ENCODE assay signal across 8 cellular contexts in genomic region chr15:28086175-28086703, GRCh38. TPM values are rescaled to one million over a fixed set of nuclear protein-coding genes. Genes with fewer than 3 reads are reported as not detected.
A peak's percentile ranks its signal among the peaks of the same experiment; 100 is the strongest.
DNase-seq lines count a peak whose midpoint lies in the region; ATAC-seq and TF ChIP-seq lines count a peak whose summit lies in the region.

No MANE protein-coding gene starts in this region.

- peaks cover 57% of the 10 kb centered on the region for H3K27me3 Mint-ChIP-seq in CD4-positive, alpha-beta T cell

- H3K9me3 Mint-ChIP-seq in CD4-positive, alpha-beta T cell, result peaks cover 20% of the 10 kb centered on the region

- CTCF ChIA-PET in CD4-positive, alpha-beta T cell (lab: Charles Lee), result no interaction called here

- H3K27ac ChIP-seq in CD4-positive, alpha-beta T cell (ENCODE audit: low read depth, low read length), result no peak overlapping the region
- no peak overlapping the region for H3K27ac ChIP-seq in prostate gland

- no peaks in the 10 kb centered on the region for H3K36me3 ChIP-seq in prostate gland

- no peaks in the 10 kb centered on the region for H3K4me1 Mint-ChIP-seq in CD4-positive, alpha-beta T cell (ENCODE audit: low read depth)

- WGBS in prostate gland, result 43% methylated on average over 2 of the region's 2 CpGs

- DNase-seq in CD4-positive, alpha-beta T cell, result peak in 8 of 10 experiments; percentile 22 to 59 (median 36)
- peak; percentile 12 for DNase-seq in NCI-H226
- peak; percentile 73 for DNase-seq in activated CD8-positive, alpha-beta memory T cell treated with anti-CD3 and anti-CD28 coated beads, Interleukin-2, amount 50 U/mL, for 48 hours
- peak; percentile 57 for DNase-seq in fibroblast of the aortic adventitia (ENCODE audit: low read depth)
- DNase-seq in prostate gland (ENCODE audit: low spot score), result no peak
- DNase-seq in NCI-H187 treated with DMSO at 0.1 percent for 48 hours (lab: John Stamatoyannopoulos, UW), result no peak

- POLR2A ChIA-PET in CD4-positive, alpha-beta T cell (lab: Charles Lee), result no interaction called here

- H3K4me1 ChIP-seq in prostate gland (replicated peaks), result no peaks in the 10 kb centered on the region

- intact Hi-C loops in CD4-positive, alpha-beta T cell (cut with DNase I, micrococcal nuclease), result loop anchor here (1.0 to 2.0 kb wide), 2 partner anchors 37 kb away; no protein-coding TSS in a partner anchor
- intact Hi-C loops in prostate gland (cut with DNase I), result no loop called here

- ATAC-seq in CD4-positive, alpha-beta T cell (ENCODE audit: poor library complexity), result peak; percentile 100
- ATAC-seq in GM18861 (IDR thresholded peaks at IDR 0.05; ENCODE audit: unreplicated experiment) (peak; percentile 88), HG02970 (IDR thresholded peaks at IDR 0.05; ENCODE audit: low FRiP score, unreplicated experiment) (peak; percentile 87)

- H3K36me3 Mint-ChIP-seq in CD4-positive, alpha-beta T cell (ENCODE audit: low read depth), result peaks cover 11% of the 10 kb centered on the region

- H3K4me3 ChIP-seq in fibroblast of the aortic adventitia (ENCODE audit: low read depth, low read length), result no peak overlapping the region
- no peak overlapping the region for H3K4me3 ChIP-seq in prostate gland

- no peak overlapping the region for H3K4me3 Mint-ChIP-seq in CD4-positive, alpha-beta T cell

- TF ChIP-seq POLR2A in prostate gland (IDR thresholded peaks at IDR 0.05), result no peak

- H3K27ac Mint-ChIP-seq in CD4-positive, alpha-beta T cell, result no peak overlapping the region

- peaks cover 27% of the 10 kb centered on the region for H3K27me3 ChIP-seq in CD4-positive, alpha-beta T cell (ENCODE audit: control insufficient read depth, insufficient read depth, low read length)
- no peaks in the 10 kb centered on the region for H3K27me3 ChIP-seq in prostate gland (replicated peaks; ENCODE audit: insufficient read depth)

- peak; percentile 73 for TF ChIP-seq CTCF in CD4-positive, alpha-beta T cell (IDR thresholded peaks at IDR 0.05)
- TF ChIP-seq CTCF in fibroblast of the aortic adventitia (IDR thresholded peaks at IDR 0.05; ENCODE audit: insufficient read depth, low read length) (peak; percentile 87), prostate gland (IDR thresholded peaks at IDR 0.05) (peak in 3 of 4 experiments; percentile 45 to 58 (median 46))

- peaks cover 23% of the 10 kb centered on the region for H3K9me3 ChIP-seq in CD4-positive, alpha-beta T cell (ENCODE audit: control insufficient read depth, low read length)
- H3K9me3 ChIP-seq in prostate gland, result no peaks in the 10 kb centered on the region

RNA-seq across cellular contexts. Expression of gene OCA2, which starts 12.9 kb away (rescaled TPM):
- total RNA-seq in CD4-positive, alpha-beta T cell, result not detected
- total RNA-seq in fibroblast of the aortic adventitia (ENCODE audit: low replicate concordance) (not detected in 2 replicates), prostate gland (1 to 10 TPM in 1 of 2 donors, not detected in 1; 3.7 TPM)

Comparison
In these comparisons a context has a peak if more than half of its experiments do, and no peak if none do; other contexts are left out.
1. DNase-seq: peak in CD4-positive, alpha-beta T cell (8 of 10), NCI-H226 (single experiment), activated CD8-positive, alpha-beta memory T cell treated with anti-CD3 and anti-CD28 coated beads, Interleukin-2, amount 50 U/mL, for 48 hours (single experiment) and fibroblast of the aortic adventitia (single experiment); none in prostate gland (single experiment) and NCI-H187 treated with DMSO at 0.1 percent for 48 hours (single experiment).
2. Peak in every context shown above with its lines, with median percentiles within 50 percentile points of each other: ATAC-seq and CTCF ChIP-seq.